9 cellular contexts compared by ENCODE assay signal in genomic region chr4:118889313-118889694, GRCh38. TPM values are rescaled to one million over a fixed set of nuclear protein-coding genes. Genes with fewer than 3 reads are reported as not detected.
DNase-seq lines count a peak whose midpoint lies in the region; ATAC-seq and TF ChIP-seq lines count a peak whose summit lies in the region.
"Had no signal": no experiment of that assay in that cellular context is flagged by ENCODE, and none has a peak within 500 bp of the region (broad histone marks: within the 10 kb centered on the region; RNA-seq: fewer than 3 reads in every experiment).

No MANE protein-coding gene starts in this region.

- peak overlapping the region; percentile 85 to 88 for H3K4me3 Mint-ChIP-seq in activated T-cell treated with anti-CD3 and anti-CD28 coated beads, Interleukin-2, amount 50 U/mL, for 72 hours

- no peaks in the 10 kb centered on the region for H3K9me3 ChIP-seq in breast epithelium
- H3K9me3 ChIP-seq in mesenchymal stem cell (ENCODE audit: control insufficient read depth, low read length): no peaks in the 10 kb centered on the region
- H3K9me3 ChIP-seq in upper lobe of right lung: no peaks in the 10 kb centered on the region

- H3K27ac ChIP-seq in breast epithelium (peak overlapping the region; percentile 55 to 69), mesenchymal stem cell (ENCODE audit: low read length, poor library complexity, severe bottlenecking) (no peak overlapping the region), upper lobe of right lung (no peak overlapping the region)

- H3K4ac ChIP-seq in mesenchymal stem cell (ENCODE audit: low read depth in 1 of 2, low read length in 2 of 2): no peak overlapping the region

- H3K27me3 ChIP-seq in breast epithelium (no peaks in the 10 kb centered on the region), mesenchymal stem cell (ENCODE audit: control insufficient read depth in 1 of 2, insufficient read depth in 1 of 2, low read length in 2 of 2) (no peaks in the 10 kb centered on the region), upper lobe of right lung (peaks cover 6% of the 10 kb centered on the region)

- H2AK5ac ChIP-seq in mesenchymal stem cell (ENCODE audit: low read length, severe bottlenecking): no peak overlapping the region

- H2BK12ac ChIP-seq in mesenchymal stem cell (ENCODE audit: low read length in 2 of 2): no peak overlapping the region

- DNase-seq in activated T-cell treated with anti-CD3 and anti-CD28 coated beads, Interleukin-2, amount 50 U/mL, for 72 hours: no peak
- no peak for DNase-seq in activated T-cell treated with anti-CD3 and anti-CD28 coated beads, Interleukin-2, amount 50 U/mL, for 1 hour
- DNase-seq in breast epithelium (ENCODE audit: low spot score in 2 of 2) (no peak), mesenchymal stem cell (no peak), upper lobe of right lung (no peak), SHP77 treated with DMSO at 0.1 percent for 48 hours (lab: John Stamatoyannopoulos, UW) (no peak), midbrain (lab: John Stamatoyannopoulos, UW) (no peak), mucosa of gallbladder (ENCODE audit: low spot score) (no peak)
- DNase-seq: GOT3 had no signal

- no peak overlapping the region for H3K27ac Mint-ChIP-seq in activated T-cell treated with anti-CD3 and anti-CD28 coated beads, Interleukin-2, amount 50 U/mL, for 72 hours

- H3K18ac ChIP-seq in mesenchymal stem cell (ENCODE audit: low read depth in 1 of 2, low read length in 2 of 2): no peak overlapping the region

- intact Hi-C loops in breast epithelium (cut with DNase I; ENCODE audit: low total_unique reads): loop anchor here (2.0 kb wide), 1 partner anchor 59 kb away; no protein-coding TSS in a partner anchor
- intact Hi-C loops in upper lobe of right lung (cut with DNase I): no loop called here

- H2AFZ ChIP-seq in mesenchymal stem cell (ENCODE audit: low read depth, low read length): no peak overlapping the region

- 42% methylated on average over 4 of the region's 4 CpGs for WGBS in mesenchymal stem cell

- no peak overlapping the region for H4K91ac ChIP-seq in mesenchymal stem cell (ENCODE audit: low read length)

- no peak overlapping the region for H2BK5ac ChIP-seq in mesenchymal stem cell (ENCODE audit: low read depth, low read length, poor library complexity, severe bottlenecking)

- no peak for TF ChIP-seq POLR2A in breast epithelium (IDR thresholded peaks at IDR 0.05)

- H3K4me1 ChIP-seq in breast epithelium: no peaks in the 10 kb centered on the region
- peaks cover 2% of the 10 kb centered on the region for H3K4me1 ChIP-seq in mesenchymal stem cell (ENCODE audit: control insufficient read depth, insufficient read depth, low read depth, low read length)
- peaks cover 11% of the 10 kb centered on the region for H3K4me1 ChIP-seq in upper lobe of right lung

- H3K4me3 ChIP-seq in breast epithelium (peak overlapping the region; percentile 38 to 70 (median 56)), mesenchymal stem cell (ENCODE audit: insufficient read depth in 1 of 2, low read depth in 1 of 2, low read length in 2 of 2) (peak overlapping the region in 1 of 2 experiments; percentile 84), upper lobe of right lung (peak overlapping the region; percentile 45)

- no peaks in the 10 kb centered on the region for H3K79me1 ChIP-seq in mesenchymal stem cell (replicated peaks; ENCODE audit: low read length, poor library complexity, severe bottlenecking)

- H4K8ac ChIP-seq in mesenchymal stem cell (ENCODE audit: low read length): no peak overlapping the region

- no peak overlapping the region for H3K4me2 ChIP-seq in mesenchymal stem cell (ENCODE audit: low read length, poor library complexity, severe bottlenecking)

- peak overlapping the region; percentile 88 for H3K9ac ChIP-seq in mesenchymal stem cell (ENCODE audit: low read length)

- no peak overlapping the region for H2BK15ac ChIP-seq in mesenchymal stem cell (ENCODE audit: low read depth, poor library complexity, severe bottlenecking)

- no peak for TF ChIP-seq CTCF in breast epithelium (IDR thresholded peaks at IDR 0.05)
- no peak for TF ChIP-seq CTCF in upper lobe of right lung (IDR thresholded peaks at IDR 0.05)

- no peak overlapping the region for H3K14ac ChIP-seq in mesenchymal stem cell (ENCODE audit: low read length in 2 of 2)

- H3K9me3 Mint-ChIP-seq in activated T-cell treated with anti-CD3 and anti-CD28 coated beads, Interleukin-2, amount 50 U/mL, for 72 hours: no peaks in the 10 kb centered on the region

- no peaks in the 10 kb centered on the region for H3K36me3 Mint-ChIP-seq in activated T-cell treated with anti-CD3 and anti-CD28 coated beads, Interleukin-2, amount 50 U/mL, for 72 hours (ENCODE audit: insufficient read depth in 2 of 2)

- no peak overlapping the region for H3K23ac ChIP-seq in mesenchymal stem cell (ENCODE audit: low read length in 2 of 2)

- H3K36me3 ChIP-seq in breast epithelium (no peaks in the 10 kb centered on the region), mesenchymal stem cell (ENCODE audit: control insufficient read depth in 1 of 2, insufficient read depth in 2 of 2, low read depth in 1 of 2, low read length in 2 of 2) (no peaks in the 10 kb centered on the region), upper lobe of right lung (no peaks in the 10 kb centered on the region)

- H3K27me3 Mint-ChIP-seq in activated T-cell treated with anti-CD3 and anti-CD28 coated beads, Interleukin-2, amount 50 U/mL, for 72 hours (ENCODE audit: low read depth): peaks cover 36% of the 10 kb centered on the region

- H3K4me1 Mint-ChIP-seq in activated T-cell treated with anti-CD3 and anti-CD28 coated beads, Interleukin-2, amount 50 U/mL, for 72 hours (ENCODE audit: low read depth): peaks cover 18% of the 10 kb centered on the region

- ATAC-seq in activated T-cell treated with anti-CD3 and anti-CD28 coated beads, Interleukin-2, amount 50 U/mL, for 72 hours (replicated peaks in 1 of 2): no peak
- no peak for ATAC-seq in upper lobe of right lung

- H2BK120ac ChIP-seq in mesenchymal stem cell (ENCODE audit: low read depth, low read length): no peak overlapping the region

RNA-seq across cellular contexts. Expression of gene SYNPO2, which starts 0.7 kb away (rescaled TPM):
- under 1 TPM; 0.31 to 0.35 TPM for total RNA-seq in activated T-cell treated with anti-CD3 and anti-CD28 coated beads, Interleukin-2, amount 50 U/mL, for 72 hours
- total RNA-seq in breast epithelium: 10 to 100 TPM; 30.2 to 90.1 (median 52.7) TPM
- 3.2 TPM for polyA plus RNA-seq in mesenchymal stem cell (2013, experiment 1 of 2)
- polyA plus RNA-seq in mesenchymal stem cell (2013, experiment 2 of 2): 3.1 TPM
- total RNA-seq in upper lobe of right lung: 38.9 TPM
- total RNA-seq in mucosa of gallbladder: 735 TPM

RNA-seq across cellular contexts. Expression of gene SEC24D, which starts 53.4 kb away (rescaled TPM):
- 10 to 100 TPM; 41.5 to 60.4 TPM for total RNA-seq in activated T-cell treated with anti-CD3 and anti-CD28 coated beads, Interleukin-2, amount 50 U/mL, for 72 hours
- total RNA-seq in breast epithelium: 10 to 100 TPM; 24.5 to 63.6 (median 50.8) TPM
- polyA plus RNA-seq in mesenchymal stem cell (2013, experiment 1 of 2): 106 TPM
- polyA plus RNA-seq in mesenchymal stem cell (2013, experiment 2 of 2): 98.8 TPM
- total RNA-seq in upper lobe of right lung: 48.1 TPM
- total RNA-seq in mucosa of gallbladder: 90.6 TPM

Comparison
In these comparisons a context has a peak if more than half of its experiments do, and no peak if none do; other contexts are left out.
1. H3K27ac ChIP-seq: peak in breast epithelium (2 of 2); none in mesenchymal stem cell (single experiment) and upper lobe of right lung (single experiment).
2. RNA of gene SYNPO2, which starts 0.7 kb away (total RNA-seq): 735 TPM in mucosa of gallbladder (single experiment), 30.2 to 90.1 TPM in breast epithelium and 38.9 TPM in upper lobe of right lung (single experiment); 0.31 to 0.35 TPM in activated T-cell treated with anti-CD3 and anti-CD28 coated beads, Interleukin-2, amount 50 U/mL, for 72 hours; every median in the first group is over 10 times any median in the second.